ENCODE assay signal across 24 cellular contexts in genomic region chr16:72298947-72299346, GRCh38.
DNase-seq lines count a peak whose midpoint lies in the region; ATAC-seq, FAIRE-seq and TF ChIP-seq lines count a peak whose summit lies in the region.
"Had no signal": no experiment of that assay in that cellular context is flagged by ENCODE, and none has a peak within 500 bp of the region (broad histone marks: within the 10 kb centered on the region; RNA-seq: fewer than 3 reads in every experiment).

No MANE protein-coding gene starts in this region.

- no peak overlapping the region for H2AFZ ChIP-seq in ACC112 (ENCODE audit: low read length, unreplicated experiment)

- peaks cover 3% of the 10 kb centered on the region for H3K4me1 ChIP-seq in ACC112 (ENCODE audit: control insufficient read depth, insufficient read depth, low read length, unreplicated experiment)
- H3K4me1 ChIP-seq in mucosa of descending colon (ENCODE audit: low read depth) = no peaks in the 10 kb centered on the region
- peaks cover 0 to 5% of the 10 kb centered on the region in 2 donors for H3K4me1 ChIP-seq in small intestine (ENCODE audit: control insufficient read depth in 2 of 2, insufficient read depth in 1 of 2, low read depth in 1 of 2, low read length in 1 of 2)
- no peaks in the 10 kb centered on the region for H3K4me1 ChIP-seq in heart right ventricle
- H3K4me1 ChIP-seq: BLaER1 treated with 17β-estradiol and CSF1 and Interleukin-3, amounts not matched to agents 10 nM and 100 nM had no signal

- FAIRE-seq in small intestine (lab: Jason Lieb, UNC) = no peak
- FAIRE-seq: A204.1, GM12891, GM18507, H1 had no signal

- intact Hi-C loops in mucosa of descending colon (cut with DNase I, micrococcal nuclease) (no loop called here), heart right ventricle (cut with DNase I) (no loop called here)

- peak overlapping the region; percentile 4; the same call in 1 of the 2 replicates for H3K4me3 ChIP-seq in ACC112 (ENCODE audit: low read depth, low read length)
- no peak overlapping the region for H3K4me3 ChIP-seq in mucosa of descending colon
- H3K4me3 ChIP-seq in small intestine (ENCODE audit: low read depth in 1 of 2, low read length in 2 of 2) = no peak overlapping the region
- H3K4me3 ChIP-seq in heart right ventricle = no peak overlapping the region
- H3K4me3 ChIP-seq: BLaER1 treated with 17β-estradiol and CSF1 and Interleukin-3, amounts not matched to agents 10 nM and 100 nM had no signal

- H3K36me3 ChIP-seq in ACC112 (ENCODE audit: insufficient read depth, low read length) (no peaks in the 10 kb centered on the region), mucosa of descending colon (ENCODE audit: low read depth) (no peaks in the 10 kb centered on the region), small intestine (ENCODE audit: control insufficient read depth in 2 of 2, insufficient read depth in 2 of 2, low read length in 2 of 2) (no peaks in the 10 kb centered on the region), heart right ventricle (no peaks in the 10 kb centered on the region)
- H3K36me3 ChIP-seq: BE2C; BLaER1 treated with 17β-estradiol and CSF1 and Interleukin-3, amounts not matched to agents 10 nM and 100 nM had no signal

- H3K79me2 ChIP-seq in ACC112 (ENCODE audit: control insufficient read depth, insufficient read depth, low read length, unreplicated experiment) = no peaks in the 10 kb centered on the region

- WGBS in small intestine, 3 donors = 13 to 73% (median 35%) methylated on average over 1 of the region's 1 CpG
- WGBS in heart right ventricle, 2 donors = 68 to 72% methylated on average over 1 of the region's 1 CpG

- no peak overlapping the region for H3K27ac ChIP-seq in ACC112 (ENCODE audit: low read depth, low read length)
- H3K27ac ChIP-seq in small intestine (ENCODE audit: low read depth in 1 of 2, low read length in 1 of 2) = no peak overlapping the region
- no peak overlapping the region for H3K27ac ChIP-seq in heart right ventricle
- H3K27ac ChIP-seq: 22Rv1; BLaER1 treated with 17β-estradiol and CSF1 and Interleukin-3, amounts not matched to agents 10 nM and 100 nM had no signal

- no peaks in the 10 kb centered on the region for H3K9me3 ChIP-seq in mucosa of descending colon
- no peaks in the 10 kb centered on the region for H3K9me3 ChIP-seq in small intestine (ENCODE audit: control insufficient read depth, low read depth)
- no peaks in the 10 kb centered on the region for H3K9me3 ChIP-seq in heart right ventricle
- H3K9me3 ChIP-seq: BE2C; BLaER1 treated with 17β-estradiol and CSF1 and Interleukin-3, amounts not matched to agents 10 nM and 100 nM had no signal

- DNase-seq in RPMI7951 (ENCODE audit: low read depth) (peak; percentile 3), mucosa of descending colon (no peak), small intestine (peak; percentile 89), heart right ventricle (no peak)
- no peak for DNase-seq in activated CD4-positive, CD25-positive, alpha-beta regulatory T cell treated with anti-CD3 and anti-CD28 coated beads, Interleukin-2, amount 50 U/mL, for 72 hours
- DNase-seq: ACHN; AML-193; BE2C; Calu3; CD4-positive, alpha-beta memory T cell; COR-L47; DMS53; DMS79 treated with DMSO at 0.1 percent for 48 hours; GF-D8; H7; HCEC 1CT had no signal

- ATAC-seq in mucosa of descending colon = peak; percentile 45
- ATAC-seq in GM18861 (IDR thresholded peaks at IDR 0.05; ENCODE audit: unreplicated experiment) = no peak
- ATAC-seq in heart right ventricle = no peak

- TF ChIP-seq CTCF in mucosa of descending colon (IDR thresholded peaks at IDR 0.05) (no peak), heart right ventricle (IDR thresholded peaks at IDR 0.05) (no peak)

- H3K27me3 ChIP-seq in ACC112 (ENCODE audit: insufficient read depth, low read length) (no peaks in the 10 kb centered on the region), small intestine (ENCODE audit: control insufficient read depth in 2 of 2, insufficient read depth in 2 of 2, low read length in 2 of 2) (no peaks in the 10 kb centered on the region), heart right ventricle (peaks cover 0 to 10% (median 0%) of the 10 kb centered on the region in 7 donors)
- H3K27me3 ChIP-seq: BE2C; BLaER1 treated with 17β-estradiol and CSF1 and Interleukin-3, amounts not matched to agents 10 nM and 100 nM had no signal

Comparison
In these comparisons a context has a peak if more than half of its experiments do, and no peak if none do; other contexts are left out.
1. DNase-seq: peak in RPMI7951 (single experiment) and small intestine (single experiment); none in mucosa of descending colon (0 of 3), activated CD4-positive, CD25-positive, alpha-beta regulatory T cell treated with anti-CD3 and anti-CD28 coated beads, Interleukin-2, amount 50 U/mL, for 72 hours (single experiment) and heart right ventricle (0 of 2).